14 cellular contexts compared by ENCODE assay signal in genomic region chr12:91870872-91871707, GRCh38.
DNase-seq lines count a peak whose midpoint lies in the region; ATAC-seq and TF ChIP-seq lines count a peak whose summit lies in the region.
"Had no signal": no experiment of that assay in that cellular context is flagged by ENCODE, and none has a peak within 500 bp of the region (broad histone marks: within the 10 kb centered on the region; RNA-seq: fewer than 3 reads in every experiment).

No MANE protein-coding gene starts in this region.

- CTCF ChIA-PET in activated naive CD4-positive, alpha-beta T cell treated with anti-CD3 and anti-CD28 coated beads for 36 hours (lab: Charles Lee) = interaction anchor here (0.6 to 1.3 kb wide), 4 partner anchors 28 to 339 kb away, joined by 3 to 4 read pairs (median 3); no protein-coding TSS in a partner anchor

- H3K4me1 Mint-ChIP-seq in activated naive CD4-positive, alpha-beta T cell treated with anti-CD3 and anti-CD28 coated beads for 36 hours (ENCODE audit: low read depth) = peaks cover 41% of the 10 kb centered on the region
- peaks cover 22% of the 10 kb centered on the region for H3K4me1 Mint-ChIP-seq in T-helper 2 cell treated with Interferon-gamma antibody and Interleukin-4, amounts not matched to agents 5 μg/mL and 100 μg/mL, for 36 hours (ENCODE audit: low read depth)
- H3K4me1 Mint-ChIP-seq in immature natural killer cell = peaks cover 54 to 60% of the 10 kb centered on the region in 2 donors
- H3K4me1 Mint-ChIP-seq in mesothelial cell of epicardium = peaks cover 7% of the 10 kb centered on the region
- H3K4me1 Mint-ChIP-seq: H9 had no signal

- peaks cover 7 to 20% (median 14%) of the 10 kb centered on the region in 4 donors for H3K4me1 ChIP-seq in upper lobe of left lung
- H3K4me1 ChIP-seq: psoas muscle had no signal

- intact Hi-C loops in activated naive CD4-positive, alpha-beta T cell treated with anti-CD3 and anti-CD28 coated beads for 36 hours (cut with micrococcal nuclease) = loop anchor here (5.0 to 10.0 kb wide), 2 partner anchors 164 to 531 kb away; no protein-coding TSS in a partner anchor

- no peak for DNase-seq in activated naive CD4-positive, alpha-beta T cell treated with anti-CD3 and anti-CD28 coated beads for 36 hours
- no peak for DNase-seq in activated naive CD4-positive, alpha-beta T cell (lab: John Stamatoyannopoulos, UW)
- DNase-seq in T-helper 2 cell treated with Interferon-gamma antibody and Interleukin-4, amounts not matched to agents 5 μg/mL and 100 μg/mL, for 36 hours (ENCODE audit: low spot score) = no peak
- peak in 2 of 3 donors; percentile 30 to 40 for DNase-seq in immature natural killer cell
- no peak for DNase-seq in upper lobe of left lung
- no peak for DNase-seq in midbrain (lab: John Stamatoyannopoulos, UW)
- no peak for DNase-seq in cerebellar cortex (ENCODE audit: low spot score)
- DNase-seq in mesothelial cell of epicardium (ENCODE audit: low spot score in 2 of 2, unreplicated experiment in 2 of 2) = no peak
- DNase-seq: H9, mesenchymal stem cell, psoas muscle, RPMI8226 had no signal

- no peak overlapping the region for H3K4me3 ChIP-seq in upper lobe of left lung
- H3K4me3 ChIP-seq: cardiac muscle cell, GM12878, psoas muscle had no signal

- TF ChIP-seq CTCF in upper lobe of left lung (IDR thresholded peaks at IDR 0.05) = no peak
- no peak for TF ChIP-seq CTCF in mesothelial cell of epicardium (IDR thresholded peaks at IDR 0.05; ENCODE audit: unreplicated experiment)

- H3K9me3 Mint-ChIP-seq in activated naive CD4-positive, alpha-beta T cell treated with anti-CD3 and anti-CD28 coated beads for 36 hours = peaks cover 6% of the 10 kb centered on the region
- no peaks in the 10 kb centered on the region for H3K9me3 Mint-ChIP-seq in T-helper 2 cell treated with Interferon-gamma antibody and Interleukin-4, amounts not matched to agents 5 μg/mL and 100 μg/mL, for 36 hours
- H3K9me3 Mint-ChIP-seq in immature natural killer cell = no peaks in the 10 kb centered on the region
- H3K9me3 Mint-ChIP-seq in mesothelial cell of epicardium = peaks cover 9% of the 10 kb centered on the region

- H3K27me3 Mint-ChIP-seq in activated naive CD4-positive, alpha-beta T cell treated with anti-CD3 and anti-CD28 coated beads for 36 hours (ENCODE audit: low read depth) = no peaks in the 10 kb centered on the region
- no peaks in the 10 kb centered on the region for H3K27me3 Mint-ChIP-seq in T-helper 2 cell treated with Interferon-gamma antibody and Interleukin-4, amounts not matched to agents 5 μg/mL and 100 μg/mL, for 36 hours (ENCODE audit: low read depth)
- H3K27me3 Mint-ChIP-seq in immature natural killer cell (ENCODE audit: low read depth in 3 of 3) (peaks cover 6 to 12% (median 10%) of the 10 kb centered on the region in 3 donors), mesothelial cell of epicardium (ENCODE audit: low read depth) (no peaks in the 10 kb centered on the region)

- H3K4me3 Mint-ChIP-seq in activated naive CD4-positive, alpha-beta T cell treated with anti-CD3 and anti-CD28 coated beads for 36 hours = peak overlapping the region; percentile 56
- H3K4me3 Mint-ChIP-seq in T-helper 2 cell treated with Interferon-gamma antibody and Interleukin-4, amounts not matched to agents 5 μg/mL and 100 μg/mL, for 36 hours = no peak overlapping the region
- H3K4me3 Mint-ChIP-seq in immature natural killer cell (peak overlapping the region; percentile 6 to 53 (median 39)), mesothelial cell of epicardium (no peak overlapping the region)
- H3K4me3 Mint-ChIP-seq: H9 had no signal

- TF ChIP-seq EP300 in upper lobe of left lung (IDR thresholded peaks at IDR 0.05) = peak in 1 of 4 donors; percentile 78

- peaks cover 3% of the 10 kb centered on the region for H3K36me3 Mint-ChIP-seq in activated naive CD4-positive, alpha-beta T cell treated with anti-CD3 and anti-CD28 coated beads for 36 hours (ENCODE audit: low read depth)
- H3K36me3 Mint-ChIP-seq in T-helper 2 cell treated with Interferon-gamma antibody and Interleukin-4, amounts not matched to agents 5 μg/mL and 100 μg/mL, for 36 hours (ENCODE audit: low read depth) = peaks cover 3% of the 10 kb centered on the region
- H3K36me3 Mint-ChIP-seq in immature natural killer cell = peaks cover 0 to 5% (median 0%) of the 10 kb centered on the region in 3 donors
- no peaks in the 10 kb centered on the region for H3K36me3 Mint-ChIP-seq in mesothelial cell of epicardium

- no peaks in the 10 kb centered on the region for H3K9me3 ChIP-seq in upper lobe of left lung

- peak; percentile 50 to 66 for ATAC-seq in upper lobe of left lung (ENCODE audit: low FRiP score in 2 of 2)
- ATAC-seq: GM12878, psoas muscle had no signal

- H3K27ac ChIP-seq in upper lobe of left lung = peak overlapping the region in 2 of 4 donors; percentile 68 to 71
- H3K27ac ChIP-seq: cardiac muscle cell, psoas muscle had no signal

- peak overlapping the region; percentile 65 for H3K27ac Mint-ChIP-seq in activated naive CD4-positive, alpha-beta T cell treated with anti-CD3 and anti-CD28 coated beads for 36 hours
- H3K27ac Mint-ChIP-seq in T-helper 2 cell treated with Interferon-gamma antibody and Interleukin-4, amounts not matched to agents 5 μg/mL and 100 μg/mL, for 36 hours = peak overlapping the region; percentile 29
- H3K27ac Mint-ChIP-seq in immature natural killer cell = peak overlapping the region; percentile 77 to 97 (median 92)
- H3K27ac Mint-ChIP-seq in mesothelial cell of epicardium = no peak overlapping the region

- no peaks in the 10 kb centered on the region for H3K36me3 ChIP-seq in upper lobe of left lung
- H3K36me3 ChIP-seq: cardiac muscle cell had no signal

- no peak for TF ChIP-seq POLR2A in upper lobe of left lung (IDR thresholded peaks at IDR 0.05)

- 57 to 69% methylated on average over 9 of the region's 9 CpGs for WGBS in upper lobe of left lung, 2 donors

- H3K27me3 ChIP-seq in upper lobe of left lung = no peaks in the 10 kb centered on the region
- H3K27me3 ChIP-seq: cardiac muscle cell had no signal

Comparison
In these comparisons a context has a peak if more than half of its experiments do, and no peak if none do; other contexts are left out.
1. DNase-seq: peak in immature natural killer cell (2 of 3); none in activated naive CD4-positive, alpha-beta T cell treated with anti-CD3 and anti-CD28 coated beads for 36 hours (single experiment), activated naive CD4-positive, alpha-beta T cell (0 of 4), T-helper 2 cell treated with Interferon-gamma antibody and Interleukin-4, amounts not matched to agents 5 μg/mL and 100 μg/mL, for 36 hours (single experiment), upper lobe of left lung (0 of 2), midbrain (single experiment), cerebellar cortex (single experiment) and mesothelial cell of epicardium (0 of 2).
2. H3K4me3 Mint-ChIP-seq: peak in activated naive CD4-positive, alpha-beta T cell treated with anti-CD3 and anti-CD28 coated beads for 36 hours (single experiment) and immature natural killer cell (5 of 5); none in T-helper 2 cell treated with Interferon-gamma antibody and Interleukin-4, amounts not matched to agents 5 μg/mL and 100 μg/mL, for 36 hours (single experiment) and mesothelial cell of epicardium (single experiment).